11 cellular contexts compared by ENCODE assay signal in the genomic region with DNA sequence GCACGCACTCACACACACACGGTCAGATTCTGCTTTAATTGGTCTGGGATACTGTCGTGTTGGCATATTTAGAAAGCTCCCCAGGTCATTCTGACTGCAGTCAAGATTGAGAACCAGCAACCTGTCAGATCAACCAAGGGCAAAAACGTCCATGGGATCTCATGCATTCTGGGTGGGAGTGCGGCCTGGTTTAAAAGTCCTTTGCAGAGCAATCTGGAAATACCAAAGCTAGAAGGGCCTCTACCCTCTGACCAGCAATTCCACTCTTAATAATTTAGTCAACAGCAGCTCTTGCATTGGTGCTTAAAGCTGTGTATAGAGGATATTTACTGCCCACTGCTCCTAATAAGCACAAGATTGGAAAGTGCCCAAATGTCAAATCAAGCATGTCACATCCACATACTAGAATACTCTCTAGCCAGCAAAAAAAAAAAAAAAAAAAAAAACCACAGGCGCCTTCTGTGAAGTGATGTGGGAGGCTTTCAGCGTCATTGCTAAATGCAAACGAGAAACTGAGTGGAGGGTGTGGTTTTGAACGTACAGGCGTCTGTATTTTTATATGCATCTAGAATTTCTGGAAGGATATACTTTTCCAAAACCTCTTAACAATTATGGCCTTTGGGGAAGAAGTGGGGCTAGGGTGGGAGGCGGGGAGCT. TPM values are rescaled to one million over a fixed set of nuclear protein-coding genes. Genes with fewer than 3 reads are reported as not detected.
DNase-seq lines count a peak whose midpoint lies in the region; ATAC-seq and TF ChIP-seq lines count a peak whose summit lies in the region.
"Had no signal": no experiment of that assay in that cellular context is flagged by ENCODE, and none has a peak within 500 bp of the region (broad histone marks: within the 10 kb centered on the region; RNA-seq: fewer than 3 reads in every experiment).

No MANE protein-coding gene starts in this region.

- no peaks in the 10 kb centered on the region for H3K9me3 ChIP-seq in right atrium auricular region

- no peaks in the 10 kb centered on the region for H3K9me3 Mint-ChIP-seq in activated T-cell treated with anti-CD3 and anti-CD28 coated beads, Interleukin-2, amount 50 U/mL, for 72 hours
- H3K9me3 Mint-ChIP-seq in T-helper 1 cell treated with Interleukin-12 subunit alpha and Interleukin-12 subunit beta and Interleukin-4 antibody, amounts not matched to agents 30 μg/mL and 1 μg/mL, for 36 hours, result no peaks in the 10 kb centered on the region
- H3K9me3 Mint-ChIP-seq in effector memory CD8-positive, alpha-beta T cell, result no peaks in the 10 kb centered on the region
- no peaks in the 10 kb centered on the region for H3K9me3 Mint-ChIP-seq in stimulated activated naive CD8-positive, alpha-beta T cell treated with anti-CD3 and anti-CD28 coated beads, Interleukin-15, amount 100 ng/mL, for 72 hours
- H3K9me3 Mint-ChIP-seq: neural crest cell had no signal

- DNase-seq in activated T-cell treated with anti-CD3 and anti-CD28 coated beads, Interleukin-2, amount 50 U/mL, for 72 hours, result no peak
- DNase-seq in activated T-cell treated with anti-CD3 and anti-CD28 coated beads for 4 hours (no peak), right atrium auricular region (ENCODE audit: low spot score) (no peak)
- no peak for DNase-seq in effector memory CD8-positive, alpha-beta T cell
- DNase-seq in stimulated activated naive CD8-positive, alpha-beta T cell treated with anti-CD3 and anti-CD28 coated beads, Interleukin-15, amount 100 ng/mL, for 72 hours, result no peak
- DNase-seq: cortex of kidney had no signal

- no peak overlapping the region for H3K27ac ChIP-seq in right atrium auricular region

- no peak overlapping the region for H3K27ac Mint-ChIP-seq in activated T-cell treated with anti-CD3 and anti-CD28 coated beads, Interleukin-2, amount 50 U/mL, for 72 hours
- peak overlapping the region; percentile 49 for H3K27ac Mint-ChIP-seq in T-helper 1 cell treated with Interleukin-12 subunit alpha and Interleukin-12 subunit beta and Interleukin-4 antibody, amounts not matched to agents 30 μg/mL and 1 μg/mL, for 36 hours
- peak overlapping the region; percentile 73 to 86 for H3K27ac Mint-ChIP-seq in effector memory CD8-positive, alpha-beta T cell
- H3K27ac Mint-ChIP-seq in stimulated activated naive CD8-positive, alpha-beta T cell treated with anti-CD3 and anti-CD28 coated beads, Interleukin-15, amount 100 ng/mL, for 72 hours, result peak overlapping the region in 1 of 2 donors; percentile 52

- H3K4me1 Mint-ChIP-seq in activated T-cell treated with anti-CD3 and anti-CD28 coated beads, Interleukin-2, amount 50 U/mL, for 72 hours (ENCODE audit: low read depth), result peaks cover 14% of the 10 kb centered on the region
- peaks cover 12% of the 10 kb centered on the region for H3K4me1 Mint-ChIP-seq in T-helper 1 cell treated with Interleukin-12 subunit alpha and Interleukin-12 subunit beta and Interleukin-4 antibody, amounts not matched to agents 30 μg/mL and 1 μg/mL, for 36 hours (ENCODE audit: low read depth)
- H3K4me1 Mint-ChIP-seq in effector memory CD8-positive, alpha-beta T cell (ENCODE audit: low read depth in 2 of 2), result peaks cover 11 to 16% of the 10 kb centered on the region in 2 donors
- H3K4me1 Mint-ChIP-seq in stimulated activated naive CD8-positive, alpha-beta T cell treated with anti-CD3 and anti-CD28 coated beads, Interleukin-15, amount 100 ng/mL, for 72 hours, result peaks cover 14% of the 10 kb centered on the region

- no peak for TF ChIP-seq CTCF in right atrium auricular region (IDR thresholded peaks at IDR 0.05)

- peaks cover 37% of the 10 kb centered on the region for H3K27me3 Mint-ChIP-seq in activated T-cell treated with anti-CD3 and anti-CD28 coated beads, Interleukin-2, amount 50 U/mL, for 72 hours (ENCODE audit: low read depth)
- H3K27me3 Mint-ChIP-seq in T-helper 1 cell treated with Interleukin-12 subunit alpha and Interleukin-12 subunit beta and Interleukin-4 antibody, amounts not matched to agents 30 μg/mL and 1 μg/mL, for 36 hours (ENCODE audit: low read depth), result peaks cover 9% of the 10 kb centered on the region
- peaks cover 4 to 20% of the 10 kb centered on the region in 2 donors for H3K27me3 Mint-ChIP-seq in effector memory CD8-positive, alpha-beta T cell
- peaks cover 34% of the 10 kb centered on the region for H3K27me3 Mint-ChIP-seq in stimulated activated naive CD8-positive, alpha-beta T cell treated with anti-CD3 and anti-CD28 coated beads, Interleukin-15, amount 100 ng/mL, for 72 hours

- peaks cover 0 to 5% of the 10 kb centered on the region in 2 donors for H3K4me1 ChIP-seq in right atrium auricular region

- H3K36me3 Mint-ChIP-seq in activated T-cell treated with anti-CD3 and anti-CD28 coated beads, Interleukin-2, amount 50 U/mL, for 72 hours (ENCODE audit: insufficient read depth in 2 of 2), result no peaks in the 10 kb centered on the region
- H3K36me3 Mint-ChIP-seq in T-helper 1 cell treated with Interleukin-12 subunit alpha and Interleukin-12 subunit beta and Interleukin-4 antibody, amounts not matched to agents 30 μg/mL and 1 μg/mL, for 36 hours (ENCODE audit: low read depth), result no peaks in the 10 kb centered on the region
- no peaks in the 10 kb centered on the region for H3K36me3 Mint-ChIP-seq in effector memory CD8-positive, alpha-beta T cell (ENCODE audit: insufficient read depth)

- no peaks in the 10 kb centered on the region for H3K27me3 ChIP-seq in right atrium auricular region

- H3K36me3 ChIP-seq in right atrium auricular region, result no peaks in the 10 kb centered on the region

- no peak overlapping the region for H3K4me3 ChIP-seq in right atrium auricular region
- H3K4me3 ChIP-seq: lung had no signal

- peak in 1 of 2 donors; percentile 39 for ATAC-seq in activated T-cell treated with anti-CD3 and anti-CD28 coated beads, Interleukin-2, amount 50 U/mL, for 72 hours (replicated peaks in 1 of 2)
- ATAC-seq in effector memory CD8-positive, alpha-beta T cell (replicated peaks), result peak; percentile 40
- ATAC-seq in stimulated activated naive CD8-positive, alpha-beta T cell treated with anti-CD3 and anti-CD28 coated beads, Interleukin-15, amount 100 ng/mL, for 72 hours, result no peak
- no peak for ATAC-seq in HG03139 (IDR thresholded peaks at IDR 0.05; ENCODE audit: unreplicated experiment)
- no peak for ATAC-seq in GM21447 (IDR thresholded peaks at IDR 0.05; ENCODE audit: unreplicated experiment)

- peak overlapping the region; percentile 57 to 61 for H3K4me3 Mint-ChIP-seq in activated T-cell treated with anti-CD3 and anti-CD28 coated beads, Interleukin-2, amount 50 U/mL, for 72 hours
- H3K4me3 Mint-ChIP-seq in T-helper 1 cell treated with Interleukin-12 subunit alpha and Interleukin-12 subunit beta and Interleukin-4 antibody, amounts not matched to agents 30 μg/mL and 1 μg/mL, for 36 hours, result peak overlapping the region; percentile 25
- H3K4me3 Mint-ChIP-seq in effector memory CD8-positive, alpha-beta T cell, result peak overlapping the region; percentile 54 to 58
- H3K4me3 Mint-ChIP-seq in stimulated activated naive CD8-positive, alpha-beta T cell treated with anti-CD3 and anti-CD28 coated beads, Interleukin-15, amount 100 ng/mL, for 72 hours, result peak overlapping the region; percentile 49 to 55

RNA-seq across cellular contexts. Expression of gene HSPA12A, which starts 44.8 kb away (rescaled TPM):
- total RNA-seq in activated T-cell treated with anti-CD3 and anti-CD28 coated beads, Interleukin-2, amount 50 U/mL, for 72 hours, result under 1 TPM; 0.72 to 0.74 TPM
- 10 to 100 TPM; 10.1 to 11.5 TPM for total RNA-seq in right atrium auricular region

Comparison
In these comparisons a context has a peak if more than half of its experiments do, and no peak if none do; other contexts are left out.
1. RNA of gene HSPA12A, which starts 44.8 kb away (total RNA-seq): 10.1 to 11.5 TPM in right atrium auricular region; 0.72 to 0.74 TPM in activated T-cell treated with anti-CD3 and anti-CD28 coated beads, Interleukin-2, amount 50 U/mL, for 72 hours; every median in the first group is over 4 times any median in the second.
2. Peak in every context shown above with its lines, with median percentiles within 50 percentile points of each other: H3K4me3 Mint-ChIP-seq.